ENCODE assay signal across 8 cellular contexts in the genomic region with DNA sequence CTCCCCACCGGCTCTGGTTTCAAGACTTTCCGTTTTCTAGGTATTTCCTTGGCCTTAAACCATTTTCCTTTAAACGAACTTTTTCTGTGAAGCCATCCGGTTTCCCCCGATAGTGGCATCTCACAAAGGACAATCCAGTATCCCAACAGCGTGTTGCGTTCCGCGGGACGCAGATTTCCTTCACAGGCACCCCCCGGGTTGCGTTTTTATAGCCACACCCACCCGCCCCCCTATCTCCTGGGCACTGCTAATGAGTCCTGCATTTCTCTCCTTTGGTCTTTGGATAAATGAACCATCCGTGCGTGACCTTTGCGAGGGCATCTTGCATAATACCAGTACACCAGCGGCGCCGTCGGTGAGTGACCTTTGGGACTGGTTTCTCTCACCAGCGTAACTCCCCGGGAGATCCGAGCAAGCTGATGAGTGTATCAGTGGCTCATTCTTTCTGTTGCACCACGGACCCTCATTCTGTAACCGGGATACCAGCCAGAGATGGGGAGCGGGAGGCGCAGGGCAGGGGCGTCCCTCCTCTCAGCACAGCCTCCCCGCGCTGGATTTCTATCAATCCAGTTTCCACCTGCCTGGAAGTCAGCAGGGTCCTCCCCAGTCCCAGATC. TPM values are rescaled to one million over a fixed set of nuclear protein-coding genes. Genes with fewer than 3 reads are reported as not detected.
A peak's percentile ranks its signal among the peaks of the same experiment; 100 is the strongest.
DNase-seq lines count a peak whose midpoint lies in the region; ATAC-seq, FAIRE-seq and TF ChIP-seq lines count a peak whose summit lies in the region.

No MANE protein-coding gene starts in this region.

- peak overlapping the region; percentile 96 for H3K4me2 ChIP-seq in Loucy (ENCODE audit: low read depth, low read length, poor library complexity, severe bottlenecking)
- peak overlapping the region; percentile 88 for H3K4me2 ChIP-seq in hepatocyte

- no peak for FAIRE-seq in HTR-8/SVneo (lab: Jason Lieb, UNC)

- H3K4me1 ChIP-seq in Loucy (ENCODE audit: insufficient read depth, low read length, poor library complexity, severe bottlenecking) (peaks cover 20% of the 10 kb centered on the region), hepatocyte (ENCODE audit: insufficient read depth) (peaks cover 8% of the 10 kb centered on the region)

- H3K79me2 ChIP-seq in Loucy (ENCODE audit: insufficient read depth, low read length) (peaks cover 8% of the 10 kb centered on the region), hepatocyte (peaks cover 2% of the 10 kb centered on the region)

- H3K27me3 Mint-ChIP-seq in activated naive CD8-positive, alpha-beta T cell treated with anti-CD3 and anti-CD28 coated beads, Interleukin-2, amount 50 U/mL, for 24 hours, result no peaks in the 10 kb centered on the region

- H3K9me3 Mint-ChIP-seq in activated naive CD8-positive, alpha-beta T cell treated with anti-CD3 and anti-CD28 coated beads, Interleukin-2, amount 50 U/mL, for 24 hours, result no peaks in the 10 kb centered on the region

- peak overlapping the region; percentile 89 for H3K27ac Mint-ChIP-seq in activated naive CD8-positive, alpha-beta T cell treated with anti-CD3 and anti-CD28 coated beads, Interleukin-2, amount 50 U/mL, for 24 hours

- peaks cover 25% of the 10 kb centered on the region for H3K4me1 Mint-ChIP-seq in activated naive CD8-positive, alpha-beta T cell treated with anti-CD3 and anti-CD28 coated beads, Interleukin-2, amount 50 U/mL, for 24 hours

- 2% methylated on average over 30 of the region's 30 CpGs for WGBS in hepatocyte (ENCODE audit: low lambda C conversion rate, missing lambda C conversion rate)

- H3K9ac ChIP-seq in Loucy (ENCODE audit: low read depth, low read length, poor library complexity, severe bottlenecking), result peak overlapping the region; percentile 70

- peak; percentile 29 for ATAC-seq in GM21717 (IDR thresholded peaks at IDR 0.05; ENCODE audit: unreplicated experiment)
- peak; percentile 84 for ATAC-seq in activated naive CD8-positive, alpha-beta T cell treated with anti-CD3 and anti-CD28 coated beads, Interleukin-2, amount 50 U/mL, for 24 hours

- H2AFZ ChIP-seq in Loucy (ENCODE audit: low read length) (peak overlapping the region; percentile 76), hepatocyte (peak overlapping the region; percentile 66)

- H3K27me3 ChIP-seq in Loucy (ENCODE audit: insufficient read depth, low read length, poor library complexity, severe bottlenecking) (no peaks in the 10 kb centered on the region), hepatocyte (no peaks in the 10 kb centered on the region)

- peak overlapping the region; percentile 83 for H3K4me3 ChIP-seq in Loucy (ENCODE audit: low read length, poor library complexity, severe bottlenecking)
- H3K4me3 ChIP-seq in hepatocyte, result peak overlapping the region; percentile 50
- peak overlapping the region; percentile 59 for H3K4me3 ChIP-seq in skeletal muscle cell (ENCODE audit: low read depth, low read length)

- peaks cover 4% of the 10 kb centered on the region; the same call in 1 of the 2 replicates for H3F3A ChIP-seq in Loucy (ENCODE audit: low read depth)

- peak overlapping the region; percentile 95 for H3K27ac ChIP-seq in hepatocyte

- H3K4me3 Mint-ChIP-seq in activated naive CD8-positive, alpha-beta T cell treated with anti-CD3 and anti-CD28 coated beads, Interleukin-2, amount 50 U/mL, for 24 hours, result peak overlapping the region; percentile 83

- no peaks in the 10 kb centered on the region for H3K36me3 ChIP-seq in Loucy (ENCODE audit: insufficient read depth, low read length)
- no peaks in the 10 kb centered on the region for H3K36me3 ChIP-seq in hepatocyte (replicated peaks; ENCODE audit: insufficient read depth, low read depth)

- no peaks in the 10 kb centered on the region for H3K9me3 ChIP-seq in Loucy (ENCODE audit: insufficient read depth, low read depth, low read length)
- H3K9me3 ChIP-seq in hepatocyte (ENCODE audit: low read depth), result no peaks in the 10 kb centered on the region

- DNase-seq in EL, result peak; percentile 83
- DNase-seq in activated naive CD8-positive, alpha-beta T cell treated with anti-CD3 and anti-CD28 coated beads, Interleukin-2, amount 50 U/mL, for 24 hours, result peak; percentile 78
- peak; percentile 90 for DNase-seq in hepatocyte (ENCODE audit: low spot score)
- DNase-seq in skeletal muscle cell (ENCODE audit: low read depth), result peak; percentile 81
- DNase-seq in HTR-8/SVneo (ENCODE audit: insufficient read length, low spot score), result no peak
- no peak for DNase-seq in NCI-H1930 (lab: John Stamatoyannopoulos, UW)

- H3K9me2 ChIP-seq in Loucy (replicated peaks; ENCODE audit: low read depth, low read length) (no peaks in the 10 kb centered on the region), hepatocyte (replicated peaks; ENCODE audit: insufficient read depth) (no peaks in the 10 kb centered on the region)

- TF ChIP-seq CTCF in Loucy (conservative IDR thresholded peaks at IDR 0.05; ENCODE audit: low read length), result no peak
- TF ChIP-seq CTCF in hepatocyte (IDR thresholded peaks at IDR 0.05; ENCODE audit: poor library complexity), result no peak

- no peaks in the 10 kb centered on the region for H4K20me1 ChIP-seq in Loucy (ENCODE audit: insufficient read depth, low read length, poor library complexity, severe bottlenecking)
- no peaks in the 10 kb centered on the region for H4K20me1 ChIP-seq in hepatocyte (ENCODE audit: insufficient read depth, poor library complexity, severe bottlenecking)

- H3K36me3 Mint-ChIP-seq in activated naive CD8-positive, alpha-beta T cell treated with anti-CD3 and anti-CD28 coated beads, Interleukin-2, amount 50 U/mL, for 24 hours (ENCODE audit: low read depth), result peaks cover 5% of the 10 kb centered on the region

RNA-seq across cellular contexts. Expression of a gene that starts 0.6 kb away (rescaled TPM):
- 22.5 and 23.4 TPM in 2 replicates for total RNA-seq in hepatocyte
- 28.6 and 38.5 TPM in 2 replicates for polyA plus RNA-seq in hepatocyte

RNA-seq across cellular contexts. Expression of a gene that starts 27.7 kb away (rescaled TPM):
- total RNA-seq in hepatocyte, result 77.7 and 87.9 TPM in 2 replicates
- polyA plus RNA-seq in hepatocyte, result 109 and 117 TPM in 2 replicates

Comparison
In these comparisons a context has a peak if more than half of its experiments do, and no peak if none do; other contexts are left out.
1. DNase-seq: peak in EL (single experiment), activated naive CD8-positive, alpha-beta T cell treated with anti-CD3 and anti-CD28 coated beads, Interleukin-2, amount 50 U/mL, for 24 hours (single experiment), hepatocyte (single experiment) and skeletal muscle cell (single experiment); none in HTR-8/SVneo (single experiment) and NCI-H1930 (0 of 2).
2. Peak in every context shown above with its lines, with median percentiles within 50 percentile points of each other: H3K4me3 ChIP-seq.